ENCODE assay signal across 16 cellular contexts in the genomic region with DNA sequence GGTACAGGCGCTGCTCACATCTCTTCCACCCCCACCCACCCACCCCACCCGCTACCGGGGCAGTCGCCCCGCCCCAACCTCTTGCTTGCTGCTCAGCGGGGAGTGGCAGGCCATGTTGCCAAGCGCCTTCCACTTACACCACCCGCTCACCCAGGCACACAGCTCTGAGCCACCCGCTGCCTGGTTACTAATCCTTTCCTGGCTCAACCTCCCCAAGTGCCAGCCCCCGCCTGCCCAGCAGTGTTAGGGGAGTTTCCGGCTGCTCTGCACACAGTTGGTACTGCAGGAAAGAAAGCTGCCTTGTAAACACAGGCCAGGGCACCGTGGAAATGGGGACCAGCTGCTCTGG. TPM values are rescaled to one million over a fixed set of nuclear protein-coding genes. Genes with fewer than 3 reads are reported as not detected.
DNase-seq lines count a peak whose midpoint lies in the region; ATAC-seq and TF ChIP-seq lines count a peak whose summit lies in the region.
"Had no signal": no experiment of that assay in that cellular context is flagged by ENCODE, and none has a peak within 500 bp of the region (broad histone marks: within the 10 kb centered on the region; RNA-seq: fewer than 3 reads in every experiment).

No MANE protein-coding gene starts in this region.

- H3K4me3 ChIP-seq in WERI-Rb-1 (ENCODE audit: low read depth, low read length) (peak overlapping the region; percentile 19), brain microvascular endothelial cell (ENCODE audit: low read depth, low read length) (no peak overlapping the region)
- H3K4me3 ChIP-seq: prostate gland had no signal

- H3K9me3 ChIP-seq in WERI-Rb-1 (ENCODE audit: severe bottlenecking), result no peaks in the 10 kb centered on the region
- H3K9me3 ChIP-seq: BE2C, prostate gland had no signal

- H3K36me3 ChIP-seq in WERI-Rb-1 (no peaks in the 10 kb centered on the region; the same call in 1 of the 2 replicates), brain microvascular endothelial cell (replicated peaks) (no peaks in the 10 kb centered on the region)
- H3K36me3 ChIP-seq: BE2C, prostate gland had no signal

- in situ Hi-C loops in brain microvascular endothelial cell (cut with HindIII; ENCODE audit: low pct_ligation_motif_present, low sequenced_read_pairs), result no loop called here

- no peak for ATAC-seq in left lobe of liver
- ATAC-seq in activated naive CD4-positive, alpha-beta T cell treated with anti-CD3 and anti-CD28 coated beads, Interleukin-2, amount 50 U/mL, for 72 hours, result no peak
- no peak for ATAC-seq in activated CD4-positive, CD25-positive, alpha-beta regulatory T cell treated with anti-CD3 and anti-CD28 coated beads, Interleukin-2, amount 50 U/mL, for 24 hours
- ATAC-seq: activated T-helper 17 cell treated with anti-CD3 and anti-CD28 coated beads, Interleukin-2, amount 50 U/mL, for 72 hours had no signal

- H3K36me3 Mint-ChIP-seq in activated naive CD4-positive, alpha-beta T cell treated with anti-CD3 and anti-CD28 coated beads, Interleukin-2, amount 50 U/mL, for 72 hours, result no peaks in the 10 kb centered on the region

- DNase-seq in COLO668 (lab: John Stamatoyannopoulos, UW; ENCODE audit: unreplicated experiment) (peak; percentile 43), NCI-H1105 (lab: John Stamatoyannopoulos, UW) (peak; percentile 17), WERI-Rb-1 (peak; percentile 89), lung microvascular endothelial cell (ENCODE audit: low read depth in 2 of 2) (peak; percentile 29 to 47), brain microvascular endothelial cell (no peak), left lobe of liver (ENCODE audit: low spot score) (no peak)
- no peak for DNase-seq in activated naive CD4-positive, alpha-beta T cell treated with anti-CD3 and anti-CD28 coated beads, Interleukin-2, amount 50 U/mL, for 72 hours (ENCODE audit: low spot score in 2 of 2)
- DNase-seq: BE2C, foreskin melanocyte, mammary epithelial cell, MM.1S had no signal

- no peaks in the 10 kb centered on the region for H3K9me3 Mint-ChIP-seq in activated naive CD4-positive, alpha-beta T cell treated with anti-CD3 and anti-CD28 coated beads, Interleukin-2, amount 50 U/mL, for 72 hours
- H3K9me3 Mint-ChIP-seq: activated T-helper 17 cell treated with anti-CD3 and anti-CD28 coated beads, Interleukin-2, amount 50 U/mL, for 72 hours had no signal

- H3K27me3 ChIP-seq in WERI-Rb-1 (ENCODE audit: insufficient read depth, low read depth, severe bottlenecking), result no peaks in the 10 kb centered on the region
- no peaks in the 10 kb centered on the region for H3K27me3 ChIP-seq in brain microvascular endothelial cell (replicated peaks)
- H3K27me3 ChIP-seq: BE2C had no signal

- peak overlapping the region; percentile 89 for H3K27ac ChIP-seq in WERI-Rb-1
- no peak overlapping the region for H3K27ac ChIP-seq in brain microvascular endothelial cell
- H3K27ac ChIP-seq: prostate gland, VCaP had no signal

- TF ChIP-seq CTCF in WERI-Rb-1 (IDR thresholded peaks at IDR 0.05; ENCODE audit: low read depth, low read length), result no peak
- TF ChIP-seq CTCF in brain microvascular endothelial cell (IDR thresholded peaks at IDR 0.05; ENCODE audit: low read depth, low read length, missing control alignments), result no peak

- no peak overlapping the region for H3K27ac Mint-ChIP-seq in activated naive CD4-positive, alpha-beta T cell treated with anti-CD3 and anti-CD28 coated beads, Interleukin-2, amount 50 U/mL, for 72 hours
- H3K27ac Mint-ChIP-seq: activated T-helper 17 cell treated with anti-CD3 and anti-CD28 coated beads, Interleukin-2, amount 50 U/mL, for 72 hours had no signal

RNA-seq across cellular contexts. Expression of a gene that starts 56.2 kb away (rescaled TPM):
- not detected in 2 replicates for total RNA-seq in lung microvascular endothelial cell
- total RNA-seq in left lobe of liver, result not detected
- not detected for total RNA-seq in activated naive CD4-positive, alpha-beta T cell treated with anti-CD3 and anti-CD28 coated beads, Interleukin-2, amount 50 U/mL, for 72 hours
- total RNA-seq: activated T-helper 17 cell treated with anti-CD3 and anti-CD28 coated beads, Interleukin-2, amount 50 U/mL, for 72 hours; mammary epithelial cell; prostate gland; RPMI7951 had no signal

Comparison
In these comparisons a context has a peak if more than half of its experiments do, and no peak if none do; other contexts are left out.
1. DNase-seq: peak in COLO668 (single experiment), NCI-H1105 (single experiment), WERI-Rb-1 (single experiment) and lung microvascular endothelial cell (2 of 2); none in brain microvascular endothelial cell (single experiment), left lobe of liver (single experiment) and activated naive CD4-positive, alpha-beta T cell treated with anti-CD3 and anti-CD28 coated beads, Interleukin-2, amount 50 U/mL, for 72 hours (0 of 2).